ENCODE assay signal across 9 cellular contexts in the genomic region with DNA sequence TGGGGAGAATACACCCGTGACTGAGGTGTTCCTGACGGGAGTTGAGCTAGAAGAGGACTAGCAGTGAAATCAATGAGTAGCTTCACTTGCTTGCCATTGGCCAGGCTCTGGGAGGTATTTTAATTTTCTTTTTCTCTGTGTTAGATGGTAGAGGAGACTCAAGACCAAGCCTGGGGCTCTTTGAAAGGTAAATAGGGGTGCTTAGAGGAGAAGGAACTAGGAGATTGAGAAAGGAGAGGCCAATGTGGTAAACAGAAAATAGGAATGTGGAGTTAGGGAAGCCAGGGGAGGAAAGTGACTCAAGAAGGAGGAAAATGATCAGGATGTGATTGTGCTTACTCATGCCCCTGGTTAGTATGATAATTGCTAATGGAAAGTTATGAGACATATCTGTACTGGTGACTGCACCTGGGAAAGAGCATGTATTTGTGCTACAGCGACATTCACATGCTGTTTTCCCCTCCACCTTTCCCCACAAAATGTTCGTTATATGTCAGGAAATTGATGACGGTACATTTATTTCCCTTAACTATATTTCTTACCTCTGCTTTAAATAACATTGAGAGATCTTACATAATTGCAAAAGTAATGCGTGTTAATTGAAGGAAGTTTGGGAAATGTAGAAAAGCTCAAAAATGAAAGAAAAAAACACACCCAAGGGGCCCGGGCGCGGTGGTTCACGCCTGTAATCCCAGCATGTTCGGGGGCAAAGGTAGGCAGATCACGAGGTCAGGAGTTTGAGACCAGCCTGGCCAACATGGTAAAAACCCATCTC. TPM values are rescaled to one million over a fixed set of nuclear protein-coding genes. Genes with fewer than 3 reads are reported as not detected.
A peak's percentile ranks its signal among the peaks of the same experiment; 100 is the strongest.
DNase-seq lines count a peak whose midpoint lies in the region; ATAC-seq and TF ChIP-seq lines count a peak whose summit lies in the region.
"Had no signal": no experiment of that assay in that cellular context is flagged by ENCODE, and none has a peak within 500 bp of the region (broad histone marks: within the 10 kb centered on the region; RNA-seq: fewer than 3 reads in every experiment).

No MANE protein-coding gene starts in this region.

- H3K9me3 ChIP-seq in A673 (ENCODE audit: low read depth, low read length, poor library complexity, severe bottlenecking): no peaks in the 10 kb centered on the region
- H3K9me3 ChIP-seq: SJSA1 had no signal

- peak overlapping the region; percentile 79 for H3K27ac Mint-ChIP-seq in activated CD4-positive, alpha-beta memory T cell treated with anti-CD3 and anti-CD28 coated beads for 36 hours

- peak; percentile 53 for ATAC-seq in GM18861 (IDR thresholded peaks at IDR 0.05; ENCODE audit: unreplicated experiment)
- ATAC-seq in HG02938 (IDR thresholded peaks at IDR 0.05; ENCODE audit: unreplicated experiment): peak; percentile 62
- no peak for ATAC-seq in left colon
- ATAC-seq in GM18873 (IDR thresholded peaks at IDR 0.05; ENCODE audit: low FRiP score, unreplicated experiment): no peak

- POLR2A ChIA-PET in activated CD4-positive, alpha-beta memory T cell treated with anti-CD3 and anti-CD28 coated beads for 36 hours (lab: Charles Lee): interaction anchor here (0.6 to 1.5 kb wide), 4 partner anchors 17 to 68 kb away, joined by 3 to 7 read pairs (median 4); a partner anchor contains a TSS
- POLR2A ChIA-PET in A673 (lab: Charles Lee; ENCODE audit: low non-redundant PET): interaction anchor here (0.7 kb wide), 1 partner anchor 785 kb away, joined by 5 read pairs; no protein-coding TSS in a partner anchor

- H3K27me3 ChIP-seq in A673 (replicated peaks; ENCODE audit: insufficient read depth, low read depth, low read length, poor library complexity): no peaks in the 10 kb centered on the region
- H3K27me3 ChIP-seq: SJSA1 had no signal

- no peaks in the 10 kb centered on the region for H3K9me3 Mint-ChIP-seq in activated CD4-positive, alpha-beta memory T cell treated with anti-CD3 and anti-CD28 coated beads for 36 hours

- H3K4me1 ChIP-seq in A673 (ENCODE audit: insufficient read depth, low read length, poor library complexity, severe bottlenecking): no peaks in the 10 kb centered on the region
- H3K4me1 ChIP-seq: SJSA1 had no signal

- peak overlapping the region; percentile 75 for H3K4me3 Mint-ChIP-seq in activated CD4-positive, alpha-beta memory T cell treated with anti-CD3 and anti-CD28 coated beads for 36 hours

- peak; percentile 20 for DNase-seq in activated CD4-positive, alpha-beta memory T cell treated with anti-CD3 and anti-CD28 coated beads for 36 hours
- DNase-seq in lung microvascular endothelial cell (ENCODE audit: low read depth in 2 of 2) (peak; percentile 69 to 93), left colon (no peak), NCI-H526 (lab: John Stamatoyannopoulos, UW) (no peak), A673 (ENCODE audit: low spot score) (no peak)

- BruUV-seq in A673 (replicated peaks; lab: Mats Ljungman, UMichigan): no TSS peak

- CTCF ChIA-PET in activated CD4-positive, alpha-beta memory T cell treated with anti-CD3 and anti-CD28 coated beads for 36 hours (lab: Charles Lee): interaction anchor here (0.8 kb wide), 1 partner anchor 61 kb away, joined by 3 read pairs; no protein-coding TSS in a partner anchor
- CTCF ChIA-PET in A673 (lab: Charles Lee): no interaction called here

- no peak overlapping the region for H3K4me3 ChIP-seq in A673 (ENCODE audit: low read depth, low read length, poor library complexity, severe bottlenecking)
- H3K4me3 ChIP-seq: SJSA1 had no signal

- H3K36me3 ChIP-seq in A673 (ENCODE audit: insufficient read depth, low read length, poor library complexity, severe bottlenecking): no peaks in the 10 kb centered on the region
- H3K36me3 ChIP-seq: SJSA1 had no signal

- TF ChIP-seq CTCF in A673 (conservative IDR thresholded peaks at IDR 0.05; ENCODE audit: low read depth, low read length): no peak

- no peak overlapping the region for H3K27ac ChIP-seq in A673 (ENCODE audit: low read depth, low read length, poor library complexity, severe bottlenecking)
- H3K27ac ChIP-seq: SJSA1 had no signal

- intact Hi-C loops in activated CD4-positive, alpha-beta memory T cell treated with anti-CD3 and anti-CD28 coated beads for 36 hours (cut with micrococcal nuclease): loop anchor here (1.0 to 5.0 kb wide), 5 partner anchors 61 to 1045 kb away; no protein-coding TSS in a partner anchor
- intact Hi-C loops in left colon (cut with DNase I, micrococcal nuclease) (no loop called here), A673 (cut with micrococcal nuclease; ENCODE audit: unreplicated experiment) (no loop called here)

- no peaks in the 10 kb centered on the region for H3K27me3 Mint-ChIP-seq in activated CD4-positive, alpha-beta memory T cell treated with anti-CD3 and anti-CD28 coated beads for 36 hours

- peaks cover 29% of the 10 kb centered on the region for H3K4me1 Mint-ChIP-seq in activated CD4-positive, alpha-beta memory T cell treated with anti-CD3 and anti-CD28 coated beads for 36 hours (ENCODE audit: low read depth)

- H3K36me3 Mint-ChIP-seq in activated CD4-positive, alpha-beta memory T cell treated with anti-CD3 and anti-CD28 coated beads for 36 hours: no peaks in the 10 kb centered on the region

RNA-seq across cellular contexts. Expression of a gene that starts 16.9 kb away (rescaled TPM):
- total RNA-seq in activated CD4-positive, alpha-beta memory T cell treated with anti-CD3 and anti-CD28 coated beads for 36 hours: 10 to 100 TPM; 62.4 to 63.7 TPM
- 31.0 and 37.9 TPM in 2 replicates for total RNA-seq in lung microvascular endothelial cell
- total RNA-seq in left colon: 10 to 100 TPM; 65.7 to 80.0 TPM
- total RNA-seq in A673 (2021): 35.7 and 39.4 TPM in 2 replicates

Comparison
In these comparisons a context has a peak if more than half of its experiments do, and no peak if none do; other contexts are left out.
1. ATAC-seq: peak in GM18861 (single experiment) and HG02938 (single experiment); none in left colon (single experiment) and GM18873 (single experiment).
2. DNase-seq: peak in activated CD4-positive, alpha-beta memory T cell treated with anti-CD3 and anti-CD28 coated beads for 36 hours (single experiment) and lung microvascular endothelial cell (2 of 2); none in left colon (0 of 2), NCI-H526 (0 of 2) and A673 (single experiment).